In genomic region chr4:123416462-123416861, GRCh38 we compare ENCODE assay signal across 14 cellular contexts. TPM values are rescaled to one million over a fixed set of nuclear protein-coding genes. Genes with fewer than 3 reads are reported as not detected.
DNase-seq lines count a peak whose midpoint lies in the region; ATAC-seq and TF ChIP-seq lines count a peak whose summit lies in the region.
"Had no signal": no experiment of that assay in that cellular context is flagged by ENCODE, and none has a peak within 500 bp of the region (broad histone marks: within the 10 kb centered on the region; RNA-seq: fewer than 3 reads in every experiment).

No MANE protein-coding gene starts in this region.

- H3K36me3 ChIP-seq in Loucy (ENCODE audit: insufficient read depth, low read length) (no peaks in the 10 kb centered on the region), brain microvascular endothelial cell (replicated peaks) (no peaks in the 10 kb centered on the region), right atrium auricular region (no peaks in the 10 kb centered on the region)
- H3K36me3 ChIP-seq: sigmoid colon had no signal

- TF ChIP-seq CTCF in Loucy (conservative IDR thresholded peaks at IDR 0.05; ENCODE audit: low read length): no peak
- no peak for TF ChIP-seq CTCF in brain microvascular endothelial cell (IDR thresholded peaks at IDR 0.05; ENCODE audit: low read depth, low read length, missing control alignments)
- no peak for TF ChIP-seq CTCF in progenitor cell of endocrine pancreas (IDR thresholded peaks at IDR 0.05; ENCODE audit: unreplicated experiment)
- no peak for TF ChIP-seq CTCF in right atrium auricular region (IDR thresholded peaks at IDR 0.05)

- H3K4me3 ChIP-seq in Loucy (ENCODE audit: low read length, poor library complexity, severe bottlenecking) (peak overlapping the region; percentile 67), brain microvascular endothelial cell (ENCODE audit: low read depth, low read length) (no peak overlapping the region), right atrium auricular region (no peak overlapping the region)
- H3K4me3 ChIP-seq: A549, GM12878, sigmoid colon had no signal

- CTCF ChIA-PET in activated CD4-positive, alpha-beta T cell treated with anti-CD3 and anti-CD28 coated beads for 36 hours (lab: Charles Lee): no interaction called here

- H2AFZ ChIP-seq in Loucy (ENCODE audit: low read length): no peak overlapping the region

- H4K20me1 ChIP-seq in Loucy (ENCODE audit: insufficient read depth, low read length, poor library complexity, severe bottlenecking): no peaks in the 10 kb centered on the region

- H3K4me1 ChIP-seq in Loucy (ENCODE audit: insufficient read depth, low read length, poor library complexity, severe bottlenecking) (peaks cover 84% of the 10 kb centered on the region), right atrium auricular region (peaks cover 0 to 14% of the 10 kb centered on the region in 2 donors)

- H3K4me3 Mint-ChIP-seq in activated CD4-positive, alpha-beta T cell treated with anti-CD3 and anti-CD28 coated beads for 36 hours: no peak overlapping the region
- no peak overlapping the region for H3K4me3 Mint-ChIP-seq in progenitor cell of endocrine pancreas (ENCODE audit: low read depth)

- in situ Hi-C loops in brain microvascular endothelial cell (cut with HindIII; ENCODE audit: low pct_ligation_motif_present, low sequenced_read_pairs): no loop called here

- peaks cover 2% of the 10 kb centered on the region for H3K27me3 Mint-ChIP-seq in activated CD4-positive, alpha-beta T cell treated with anti-CD3 and anti-CD28 coated beads for 36 hours
- no peaks in the 10 kb centered on the region for H3K27me3 Mint-ChIP-seq in progenitor cell of endocrine pancreas

- no peaks in the 10 kb centered on the region for H3K9me3 Mint-ChIP-seq in activated CD4-positive, alpha-beta T cell treated with anti-CD3 and anti-CD28 coated beads for 36 hours (ENCODE audit: low read depth)
- peaks cover 3% of the 10 kb centered on the region for H3K9me3 Mint-ChIP-seq in progenitor cell of endocrine pancreas (ENCODE audit: low read depth)

- intact Hi-C loops in activated CD4-positive, alpha-beta T cell treated with anti-CD3 and anti-CD28 coated beads for 36 hours (cut with DNase I, micrococcal nuclease): loop anchor here in 1 of 2 experiments (1.0 kb wide), 1 partner anchor 17 kb away; no protein-coding TSS in a partner anchor

- no peak for ATAC-seq in activated CD4-positive, alpha-beta T cell treated with anti-CD3 and anti-CD28 coated beads for 36 hours
- ATAC-seq: A549, GM12878 had no signal

- H3K4me2 ChIP-seq in Loucy (ENCODE audit: low read depth, low read length, poor library complexity, severe bottlenecking): peak overlapping the region; percentile 87
- H3K4me2 ChIP-seq: A549 had no signal

- DNase-seq in activated CD4-positive, alpha-beta T cell treated with anti-CD3 and anti-CD28 coated beads for 36 hours: no peak
- no peak for DNase-seq in activated CD4-positive, alpha-beta T cell treated with anti-CD3 and anti-CD28 coated beads, Interleukin-2, amount 50 U/mL, for 48 hours
- DNase-seq in brain microvascular endothelial cell (no peak), progenitor cell of endocrine pancreas (ENCODE audit: low spot score, unreplicated experiment) (no peak), right atrium auricular region (ENCODE audit: low spot score) (no peak), SKM-1 treated with dmso at 0.1 percent for 144 hours (lab: John Stamatoyannopoulos, UW; ENCODE audit: unreplicated experiment) (no peak)
- DNase-seq in stimulated activated CD4-positive, alpha-beta T cell treated with anti-CD3 and anti-CD28 coated beads, Interleukin-2, amount 100 ng/mL, for 48 hours: no peak
- DNase-seq: activated CD4-positive, alpha-beta T cell treated with anti-CD3 and anti-CD28 coated beads for 1 hour; NCI-H774; sigmoid colon; stimulated activated CD4-positive, alpha-beta T cell treated with anti-CD3 and anti-CD28 coated beads, Interleukin-4, amount 100 ng/mL, for 1 hour had no signal

- POLR2A ChIA-PET in activated CD4-positive, alpha-beta T cell treated with anti-CD3 and anti-CD28 coated beads for 36 hours (lab: Charles Lee): no interaction called here

- H3K79me2 ChIP-seq in Loucy (ENCODE audit: insufficient read depth, low read length): 0 out of 2 replicates have a peak, but pooled peaks cover 3% of the 10 kb centered on the region

- peak overlapping the region; percentile 60 for H3K27ac Mint-ChIP-seq in activated CD4-positive, alpha-beta T cell treated with anti-CD3 and anti-CD28 coated beads for 36 hours
- peak overlapping the region; percentile 62 for H3K27ac Mint-ChIP-seq in progenitor cell of endocrine pancreas

- H3K9me2 ChIP-seq in Loucy (replicated peaks; ENCODE audit: low read depth, low read length): no peaks in the 10 kb centered on the region

- peaks cover 76% of the 10 kb centered on the region for H3K4me1 Mint-ChIP-seq in activated CD4-positive, alpha-beta T cell treated with anti-CD3 and anti-CD28 coated beads for 36 hours
- peaks cover 63% of the 10 kb centered on the region for H3K4me1 Mint-ChIP-seq in progenitor cell of endocrine pancreas (ENCODE audit: low read depth)

- H3K9me3 ChIP-seq in Loucy (ENCODE audit: insufficient read depth, low read depth, low read length) (no peaks in the 10 kb centered on the region), right atrium auricular region (no peaks in the 10 kb centered on the region)
- H3K9me3 ChIP-seq: A549, sigmoid colon had no signal

- H3K36me3 Mint-ChIP-seq in activated CD4-positive, alpha-beta T cell treated with anti-CD3 and anti-CD28 coated beads for 36 hours (ENCODE audit: low read depth): no peaks in the 10 kb centered on the region
- H3K36me3 Mint-ChIP-seq in progenitor cell of endocrine pancreas (ENCODE audit: insufficient read depth): peaks cover 2% of the 10 kb centered on the region

- H3K27ac ChIP-seq in brain microvascular endothelial cell (peak overlapping the region; percentile 15), right atrium auricular region (no peak overlapping the region)
- H3K27ac ChIP-seq: A549, sigmoid colon had no signal

- H3K27me3 ChIP-seq in Loucy (ENCODE audit: insufficient read depth, low read length, poor library complexity, severe bottlenecking): no peaks in the 10 kb centered on the region
- no peaks in the 10 kb centered on the region for H3K27me3 ChIP-seq in brain microvascular endothelial cell (replicated peaks)
- no peaks in the 10 kb centered on the region for H3K27me3 ChIP-seq in right atrium auricular region
- H3K27me3 ChIP-seq: sigmoid colon had no signal

- peaks cover 8% of the 10 kb centered on the region for H3F3A ChIP-seq in Loucy (ENCODE audit: low read depth)

- H3K9ac ChIP-seq in Loucy (ENCODE audit: low read depth, low read length, poor library complexity, severe bottlenecking): peak overlapping the region; percentile 69

RNA-seq across cellular contexts. Expression of gene SPRY1, which starts 19.9 kb away (rescaled TPM):
- total RNA-seq in activated CD4-positive, alpha-beta T cell treated with anti-CD3 and anti-CD28 coated beads for 36 hours: 10 to 100 TPM; 51.2 to 52.0 TPM
- total RNA-seq in progenitor cell of endocrine pancreas (52.0 and 54.1 TPM in 2 replicates), right atrium auricular region (100 to 1,000 TPM in 1 of 2 donors, 10 to 100 TPM in 1; 50.0 to 118 TPM)
